Comparison of ENCODE assay signal across 28 cellular contexts in genomic region chr9:136554870-136555269, GRCh38. TPM values are rescaled to one million over a fixed set of nuclear protein-coding genes. Genes with fewer than 3 reads are reported as not detected.
A peak's percentile ranks its signal among the peaks of the same experiment; 100 is the strongest.
DNase-seq lines count a peak whose midpoint lies in the region; ATAC-seq and TF ChIP-seq lines count a peak whose summit lies in the region.
"Had no signal": no experiment of that assay in that cellular context is flagged by ENCODE, and none has a peak within 500 bp of the region (broad histone marks: within the 10 kb centered on the region; RNA-seq: fewer than 3 reads in every experiment).

No MANE protein-coding gene starts in this region.

- H3K4me1 ChIP-seq in stomach smooth muscle (ENCODE audit: control insufficient read depth, insufficient read depth, low read length), result peaks cover 54% of the 10 kb centered on the region

- intact Hi-C loops in dendritic cell treated with granulocyte-macrophage colony-stimulating factor and Interleukin-4, amounts not matched to agents 40 ng/mL and 50 ng/mL, for 4 days (cut with micrococcal nuclease), result no loop called here

- DNase-seq in DMS53 (lab: John Stamatoyannopoulos, UW) (peak; percentile 32), DMS53 treated with DMSO at 0.1 percent for 48 hours (lab: John Stamatoyannopoulos, UW; ENCODE audit: unreplicated experiment) (no peak), mesothelial cell of epicardium (ENCODE audit: low spot score in 2 of 2, unreplicated experiment in 2 of 2) (no peak), NCI-H526 treated with DMSO at 0.1 percent for 48 hours (lab: John Stamatoyannopoulos, UW) (no peak), amniotic stem cell (lab: John Stamatoyannopoulos, UW) (no peak)
- DNase-seq: activated CD4-positive, alpha-beta T cell treated with anti-CD3 and anti-CD28 coated beads, Interleukin-2, amount 10 ng/mL, durations not matched to agents 7 days and 5 days; activated naive CD4-positive, alpha-beta T cell treated with anti-CD3 and anti-CD28 coated beads, Interleukin-2, amount 50 U/mL, for 16 hours; CD4-positive, alpha-beta memory T cell; central memory CD4-positive, alpha-beta T cell; dorsolateral prefrontal cortex; H7; Kasumi-1; kidney; MV-4-11; naive B cell; NCI-H1694; NCI-H2171 treated with DMSO at 0.1 percent for 48 hours; NCI-H524; ovary; stimulated activated CD4-positive, alpha-beta T cell treated with anti-CD3 and anti-CD28 coated beads, Interleukin-15, amount 100 ng/mL, for 24 hours; trophoblast cell had no signal

- H3K9ac ChIP-seq in stomach smooth muscle (ENCODE audit: low read length in 2 of 2), result peak overlapping the region in 1 of 2 donors; percentile 41

- no peaks in the 10 kb centered on the region for H3K9me3 ChIP-seq in stomach smooth muscle (ENCODE audit: control insufficient read depth in 2 of 2, low read length in 2 of 2)
- H3K9me3 ChIP-seq: ascending aorta, ovary had no signal

- H3K4me1 Mint-ChIP-seq in dendritic cell treated with granulocyte-macrophage colony-stimulating factor and Interleukin-4, amounts not matched to agents 40 ng/mL and 50 ng/mL, for 4 days (ENCODE audit: low read depth), result peaks cover 80% of the 10 kb centered on the region
- H3K4me1 Mint-ChIP-seq in mesothelial cell of epicardium, result peaks cover 56% of the 10 kb centered on the region

- no peak for ATAC-seq in GM21723 (IDR thresholded peaks at IDR 0.05; ENCODE audit: unreplicated experiment)
- ATAC-seq: Panc1 had no signal

- H3K27me3 Mint-ChIP-seq in dendritic cell treated with granulocyte-macrophage colony-stimulating factor and Interleukin-4, amounts not matched to agents 40 ng/mL and 50 ng/mL, for 4 days, result peaks cover 22% of the 10 kb centered on the region
- no peaks in the 10 kb centered on the region for H3K27me3 Mint-ChIP-seq in mesothelial cell of epicardium (ENCODE audit: low read depth)

- H3K4me3 Mint-ChIP-seq in dendritic cell treated with granulocyte-macrophage colony-stimulating factor and Interleukin-4, amounts not matched to agents 40 ng/mL and 50 ng/mL, for 4 days, result no peak overlapping the region
- H3K4me3 Mint-ChIP-seq in mesothelial cell of epicardium, result no peak overlapping the region
- H3K4me3 Mint-ChIP-seq: activated CD4-positive, alpha-beta T cell treated with anti-CD3 and anti-CD28 coated beads, Interleukin-2, amount 10 ng/mL, durations not matched to agents 7 days and 5 days; CD4-positive, alpha-beta memory T cell had no signal

- no peak for TF ChIP-seq CTCF in mesothelial cell of epicardium (IDR thresholded peaks at IDR 0.05; ENCODE audit: unreplicated experiment)

- peak overlapping the region; percentile 72 for H3K27ac Mint-ChIP-seq in dendritic cell treated with granulocyte-macrophage colony-stimulating factor and Interleukin-4, amounts not matched to agents 40 ng/mL and 50 ng/mL, for 4 days
- peak overlapping the region; percentile 80 for H3K27ac Mint-ChIP-seq in mesothelial cell of epicardium
- H3K27ac Mint-ChIP-seq: activated CD4-positive, alpha-beta T cell treated with anti-CD3 and anti-CD28 coated beads, Interleukin-2, amount 10 ng/mL, durations not matched to agents 7 days and 5 days; CD4-positive, alpha-beta memory T cell; naive B cell had no signal

- H3K27me3 ChIP-seq in stomach smooth muscle (ENCODE audit: control insufficient read depth in 1 of 2, insufficient read depth in 2 of 2, low read length in 2 of 2), result no peaks in the 10 kb centered on the region
- H3K27me3 ChIP-seq: ascending aorta, dorsolateral prefrontal cortex, ovary had no signal

- H3K4me3 ChIP-seq in stomach smooth muscle (ENCODE audit: low read length in 2 of 2), result no peak overlapping the region
- H3K4me3 ChIP-seq: ascending aorta, dorsolateral prefrontal cortex, ovary had no signal

- H3K9me3 Mint-ChIP-seq in dendritic cell treated with granulocyte-macrophage colony-stimulating factor and Interleukin-4, amounts not matched to agents 40 ng/mL and 50 ng/mL, for 4 days, result no peaks in the 10 kb centered on the region
- peaks cover 7% of the 10 kb centered on the region for H3K9me3 Mint-ChIP-seq in mesothelial cell of epicardium

- no peaks in the 10 kb centered on the region for H3K36me3 Mint-ChIP-seq in dendritic cell treated with granulocyte-macrophage colony-stimulating factor and Interleukin-4, amounts not matched to agents 40 ng/mL and 50 ng/mL, for 4 days (ENCODE audit: low read depth)
- H3K36me3 Mint-ChIP-seq in mesothelial cell of epicardium, result peaks cover 5% of the 10 kb centered on the region
- H3K36me3 Mint-ChIP-seq: CD4-positive, alpha-beta memory T cell had no signal

- peak overlapping the region; percentile 49 for H3K27ac ChIP-seq in stomach smooth muscle (ENCODE audit: low read length)
- H3K27ac ChIP-seq: 22Rv1, ascending aorta, dorsolateral prefrontal cortex, ovary, VCaP had no signal

- H3K36me3 ChIP-seq in stomach smooth muscle (ENCODE audit: control insufficient read depth in 2 of 2, insufficient read depth in 2 of 2, low read length in 2 of 2), result no peaks in the 10 kb centered on the region
- H3K36me3 ChIP-seq: ascending aorta, ovary had no signal

RNA-seq across cellular contexts. Expression of gene NOTCH1, which starts 9.0 kb away (rescaled TPM):
- total RNA-seq in mesothelial cell of epicardium, result 104 to 107 TPM (median 104 TPM) in 3 replicates
